In the genomic region with DNA sequence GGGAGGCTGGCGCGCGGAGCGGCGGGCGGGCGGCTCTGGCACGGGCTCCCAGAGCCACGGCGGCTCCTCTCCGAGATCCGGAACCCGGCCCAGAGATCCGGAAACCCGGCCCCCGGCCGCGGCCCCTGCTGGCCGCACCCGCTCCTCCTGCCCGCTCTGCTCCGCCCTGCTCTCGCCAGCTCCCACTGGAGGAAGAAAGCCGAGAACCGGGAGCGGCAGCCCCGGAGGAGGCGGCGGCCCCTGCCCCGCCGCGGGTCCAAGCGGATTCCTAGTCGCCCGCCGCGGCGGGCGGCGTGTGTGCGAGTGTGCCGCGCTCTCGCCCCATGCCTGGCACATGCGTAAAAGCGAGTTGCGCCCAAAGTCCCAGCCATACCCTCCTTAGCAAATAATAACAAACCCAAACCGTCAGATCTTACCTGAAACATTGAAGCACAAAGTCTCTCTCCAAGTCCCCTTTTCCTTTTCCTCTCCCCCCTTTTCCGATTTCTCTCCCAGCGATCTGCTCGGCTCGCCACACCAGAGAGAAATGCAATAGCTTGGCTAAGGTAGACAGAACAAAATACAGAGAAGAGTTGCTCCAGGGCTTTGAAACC, we compare ENCODE assay signal across 8 cellular contexts.
DNase-seq lines count a peak whose midpoint lies in the region; ATAC-seq and TF ChIP-seq lines count a peak whose summit lies in the region.

No MANE protein-coding gene starts in this region.

- H3K27ac Mint-ChIP-seq in brain: peak overlapping the region; percentile 93 to 97 (median 94)

- H3K9ac ChIP-seq in NT2/D1 (ENCODE audit: insufficient read length, low read depth) (peak overlapping the region; percentile 72), iPS-15b (ENCODE audit: low read depth, low read length) (peak overlapping the region; percentile 71)

- no peaks in the 10 kb centered on the region for H3K27me3 ChIP-seq in BE2C
- H3K27me3 ChIP-seq in NT2/D1 (ENCODE audit: insufficient read depth, insufficient read length): peaks cover 6% of the 10 kb centered on the region
- peaks cover 61% of the 10 kb centered on the region for H3K27me3 ChIP-seq in iPS-15b (ENCODE audit: control insufficient read depth, insufficient read depth, low read length)

- 0 out of 2 replicates have a peak, but pooled peaks have one; percentile 4 for TF ChIP-seq CTCF in BE2C (IDR thresholded peaks at IDR 0.05; ENCODE audit: low read depth, low read length)
- TF ChIP-seq CTCF in brain (conservative IDR thresholded peaks at IDR 0.05): peak in 1 of 2 experiments; percentile 36

- H3K4me3 ChIP-seq in BE2C (ENCODE audit: low read depth, low read length) (peak overlapping the region; percentile 77), NT2/D1 (ENCODE audit: insufficient read length, low read depth) (peak overlapping the region; percentile 43), iPS-15b (ENCODE audit: low read depth, low read length) (peak overlapping the region; percentile 76)

- H3K4me1 ChIP-seq in BE2C (peaks cover 3% of the 10 kb centered on the region; the same call in 1 of the 2 replicates), NT2/D1 (ENCODE audit: insufficient read depth, insufficient read length) (no peaks in the 10 kb centered on the region), iPS-15b (ENCODE audit: control insufficient read depth, insufficient read depth, low read length) (peaks cover 7% of the 10 kb centered on the region)

- peaks cover 50% of the 10 kb centered on the region for H3K4me1 Mint-ChIP-seq in brain

- no peaks in the 10 kb centered on the region for H3K36me3 Mint-ChIP-seq in brain

- H3K9me3 ChIP-seq in BE2C (no peaks in the 10 kb centered on the region), NT2/D1 (ENCODE audit: insufficient read depth, low read length) (no peaks in the 10 kb centered on the region), iPS-15b (ENCODE audit: control insufficient read depth, insufficient read depth, low read length) (no peaks in the 10 kb centered on the region)

- peak overlapping the region; percentile 89 to 96 (median 95) for H3K4me3 Mint-ChIP-seq in brain

- H3K9me3 Mint-ChIP-seq in brain: no peaks in the 10 kb centered on the region

- ATAC-seq in GM18519 (IDR thresholded peaks at IDR 0.05; ENCODE audit: low FRiP score, unreplicated experiment): peak; percentile 43
- ATAC-seq in HG03432 (IDR thresholded peaks at IDR 0.05; ENCODE audit: unreplicated experiment): peak; percentile 85

- H3K36me3 ChIP-seq in BE2C (no peaks in the 10 kb centered on the region), NT2/D1 (ENCODE audit: insufficient read depth, insufficient read length, low read length) (no peaks in the 10 kb centered on the region), iPS-15b (ENCODE audit: control insufficient read depth, insufficient read depth, low read length) (no peaks in the 10 kb centered on the region)

- DNase-seq in BE2C: peak; percentile 64
- DNase-seq in NT2/D1 (ENCODE audit: low read depth, low spot score): no peak
- peak; percentile 32 for DNase-seq in renal cortical epithelial cell (ENCODE audit: low read depth)
- no peak for DNase-seq in T-helper 9 cell

- H3K27me3 Mint-ChIP-seq in brain: peaks cover 22% of the 10 kb centered on the region

Comparison
In these comparisons a context has a peak if more than half of its experiments do, and no peak if none do; other contexts are left out.
1. DNase-seq: peak in BE2C (single experiment) and renal cortical epithelial cell (single experiment); none in NT2/D1 (single experiment) and T-helper 9 cell (single experiment).
2. Peak in every context shown above with its lines, with median percentiles within 50 percentile points of each other: H3K4me3 ChIP-seq.